21 cellular contexts compared by ENCODE assay signal in the genomic region with DNA sequence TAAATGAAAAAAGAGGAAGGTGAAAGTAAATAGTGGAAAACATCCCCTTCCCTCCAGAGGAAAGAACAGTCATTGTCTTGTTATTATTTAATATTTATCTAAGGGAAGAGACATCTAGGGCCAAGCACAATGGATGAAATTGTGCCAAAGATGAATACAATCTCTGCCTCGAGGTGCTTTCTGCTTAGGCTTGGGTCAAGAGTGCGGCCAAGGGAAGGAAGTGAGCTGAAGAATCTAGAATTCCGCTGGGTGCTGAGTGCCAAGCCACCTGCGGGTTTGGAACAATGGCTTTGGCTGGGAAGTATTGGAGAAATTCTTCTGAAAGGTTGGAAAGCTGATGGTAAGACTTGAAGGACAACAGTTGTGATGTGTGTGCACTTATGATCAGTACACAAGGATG.
DNase-seq lines count a peak whose midpoint lies in the region; ATAC-seq and TF ChIP-seq lines count a peak whose summit lies in the region.
"Had no signal": no experiment of that assay in that cellular context is flagged by ENCODE, and none has a peak within 500 bp of the region (broad histone marks: within the 10 kb centered on the region; RNA-seq: fewer than 3 reads in every experiment).

No MANE protein-coding gene starts in this region.

- H3K9ac ChIP-seq in colonic mucosa (ENCODE audit: low read depth in 2 of 2, low read length in 2 of 2), result no peak overlapping the region
- H3K9ac ChIP-seq: BLaER1 treated with 17β-estradiol and CSF1 and Interleukin-3, amounts not matched to agents 10 nM and 100 nM had no signal

- no peaks in the 10 kb centered on the region for H3K9me3 Mint-ChIP-seq in progenitor cell of endocrine pancreas (ENCODE audit: low read depth)

- ATAC-seq in left cardiac atrium (peak; percentile 12 to 28), GM19397 (IDR thresholded peaks at IDR 0.05; ENCODE audit: unreplicated experiment) (no peak)

- H3K4me1 ChIP-seq in tibial artery, result peaks cover 0 to 25% (median 23%) of the 10 kb centered on the region in 4 donors
- H3K4me1 ChIP-seq in colonic mucosa, result no peaks in the 10 kb centered on the region

- no peaks in the 10 kb centered on the region for H3K9me3 ChIP-seq in tibial artery
- H3K9me3 ChIP-seq in colonic mucosa, result no peaks in the 10 kb centered on the region
- H3K9me3 ChIP-seq: BLaER1 treated with 17β-estradiol and CSF1 and Interleukin-3, amounts not matched to agents 10 nM and 100 nM; esophagus squamous epithelium; left lung had no signal

- TF ChIP-seq CTCF in VCaP (conservative IDR thresholded peaks at IDR 0.05) (no peak), fibroblast of the aortic adventitia (IDR thresholded peaks at IDR 0.05; ENCODE audit: insufficient read depth, low read length) (no peak), tibial artery (IDR thresholded peaks at IDR 0.05) (no peak), progenitor cell of endocrine pancreas (IDR thresholded peaks at IDR 0.05; ENCODE audit: unreplicated experiment) (no peak), colonic mucosa (IDR thresholded peaks at IDR 0.05) (no peak)

- H3K27me3 ChIP-seq in tibial artery (no peaks in the 10 kb centered on the region), colonic mucosa (no peaks in the 10 kb centered on the region)
- H3K27me3 ChIP-seq: BLaER1 treated with 17β-estradiol and CSF1 and Interleukin-3, amounts not matched to agents 10 nM and 100 nM; esophagus squamous epithelium; left lung had no signal

- H3K36me3 ChIP-seq in tibial artery (no peaks in the 10 kb centered on the region), colonic mucosa (no peaks in the 10 kb centered on the region)
- H3K36me3 ChIP-seq: BLaER1 treated with 17β-estradiol and CSF1 and Interleukin-3, amounts not matched to agents 10 nM and 100 nM; esophagus squamous epithelium; left lung; WERI-Rb-1 had no signal

- no peak overlapping the region for H3K4me3 Mint-ChIP-seq in progenitor cell of endocrine pancreas (ENCODE audit: low read depth)
- H3K4me3 Mint-ChIP-seq: T-helper 1 cell treated with Interleukin-12 subunit alpha and Interleukin-12 subunit beta and Interleukin-4 antibody, amounts not matched to agents 30 μg/mL and 1 μg/mL, for 36 hours had no signal

- no peaks in the 10 kb centered on the region for H3K36me3 Mint-ChIP-seq in progenitor cell of endocrine pancreas (ENCODE audit: insufficient read depth)

- no peaks in the 10 kb centered on the region for H3K27me3 Mint-ChIP-seq in progenitor cell of endocrine pancreas

- no peak overlapping the region for H3K27ac Mint-ChIP-seq in progenitor cell of endocrine pancreas
- H3K27ac Mint-ChIP-seq: T-helper 1 cell treated with Interleukin-12 subunit alpha and Interleukin-12 subunit beta and Interleukin-4 antibody, amounts not matched to agents 30 μg/mL and 1 μg/mL, for 36 hours had no signal

- no peak for DNase-seq in left cardiac atrium
- no peak for DNase-seq in cardiac septum (ENCODE audit: low spot score)
- peak; percentile 61 for DNase-seq in fibroblast of the aortic adventitia (ENCODE audit: low read depth)
- no peak for DNase-seq in tibial artery
- DNase-seq in progenitor cell of endocrine pancreas (ENCODE audit: low spot score, unreplicated experiment), result no peak
- DNase-seq in colonic mucosa, result no peak
- DNase-seq: ACHN; activated effector memory CD4-positive, alpha-beta T cell treated with anti-CD3 and anti-CD28 coated beads, Interleukin-2, amount 50 U/mL, for 16 hours; central memory CD4-positive, alpha-beta T cell; effector memory CD4-positive, alpha-beta T cell; EL; esophagus squamous epithelium; left lung; NCI-H1436 treated with DMSO at 0.1 percent for 48 hours; NCI-H524 treated with DMSO at 0.1 percent for 48 hours; SHP77; WERI-Rb-1 had no signal

- intact Hi-C loops in left cardiac atrium (cut with DNase I) (no loop called here), cardiac septum (cut with DNase I) (loop anchor here (5.0 kb wide), 1 partner anchor 531 kb away; a partner anchor contains a TSS), tibial artery (cut with DNase I; ENCODE audit: low total_unique reads) (no loop called here), colonic mucosa (cut with DNase I) (no loop called here)

- H3K4me1 Mint-ChIP-seq in progenitor cell of endocrine pancreas (ENCODE audit: low read depth), result peaks cover 6% of the 10 kb centered on the region

- H3K4me3 ChIP-seq in fibroblast of the aortic adventitia (ENCODE audit: low read depth, low read length) (no peak overlapping the region), tibial artery (no peak overlapping the region), colonic mucosa (no peak overlapping the region)
- H3K4me3 ChIP-seq: BLaER1 treated with 17β-estradiol and CSF1 and Interleukin-3, amounts not matched to agents 10 nM and 100 nM; esophagus squamous epithelium; left lung had no signal

- peak overlapping the region; percentile 48 for H3K27ac ChIP-seq in VCaP
- peak overlapping the region; percentile 57 to 69 for H3K27ac ChIP-seq in tibial artery
- no peak overlapping the region for H3K27ac ChIP-seq in colonic mucosa
- H3K27ac ChIP-seq: BLaER1 treated with 17β-estradiol and CSF1 and Interleukin-3, amounts not matched to agents 10 nM and 100 nM; left lung; WERI-Rb-1 had no signal
